In the genomic region with DNA sequence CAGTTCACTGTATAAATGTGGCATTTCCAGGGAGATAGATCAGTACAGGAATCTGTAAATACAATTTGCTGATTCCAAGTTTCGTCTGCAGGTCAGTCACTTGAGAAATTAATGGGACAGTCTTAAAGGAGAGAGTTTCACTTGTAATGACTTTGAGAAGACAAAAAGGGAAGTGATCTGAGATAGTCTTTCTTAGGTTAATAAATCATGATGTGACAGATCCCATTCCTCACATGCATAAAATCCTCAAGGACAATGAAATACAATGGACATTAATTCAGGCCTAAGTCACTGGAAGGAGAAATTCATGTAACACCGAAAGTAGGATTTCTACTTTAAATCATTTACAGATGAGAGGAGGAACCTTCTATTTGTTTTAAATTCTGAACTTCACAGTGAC, we compare ENCODE assay signal across 18 cellular contexts.
DNase-seq lines count a peak whose midpoint lies in the region; ATAC-seq, FAIRE-seq and TF ChIP-seq lines count a peak whose summit lies in the region.
"Had no signal": no experiment of that assay in that cellular context is flagged by ENCODE, and none has a peak within 500 bp of the region (broad histone marks: within the 10 kb centered on the region; RNA-seq: fewer than 3 reads in every experiment).

No MANE protein-coding gene starts in this region.

- H3K9me1 ChIP-seq in IMR-90 (ENCODE audit: insufficient read depth, low read length), result no peaks in the 10 kb centered on the region

- dilution Hi-C loops in IMR-90 (cut with HindIII; ENCODE audit: low sequenced_read_pairs, unreplicated experiment), result no loop called here

- no TSS peak for BruUV-seq in IMR-90 (replicated peaks; lab: Mats Ljungman, UMichigan)

- H3K79me2 ChIP-seq in parathyroid adenoma, result no peaks in the 10 kb centered on the region

- H3K14ac ChIP-seq in IMR-90 (replicated peaks; ENCODE audit: low read depth, low read length), result no peak overlapping the region

- H3K9ac ChIP-seq in IMR-90 (ENCODE audit: low read depth, low read length) (no peak overlapping the region), parathyroid adenoma (no peak overlapping the region)
- H3K9ac ChIP-seq: BLaER1 treated with 17β-estradiol and CSF1 and Interleukin-3, amounts not matched to agents 10 nM and 100 nM; GM23248 had no signal

- no peaks in the 10 kb centered on the region for H4K20me1 ChIP-seq in IMR-90 (ENCODE audit: insufficient read depth, low read length)
- H4K20me1 ChIP-seq: BLaER1 treated with 17β-estradiol and CSF1 and Interleukin-3, amounts not matched to agents 10 nM and 100 nM had no signal

- in situ Hi-C loops in IMR-90 (cut with MboI; ENCODE audit: low sequenced_read_pairs), result no loop called here

- TF ChIP-seq CTCF in IMR-90 (conservative IDR thresholded peaks at IDR 0.05; ENCODE audit: low read depth, low read length) (no peak), parathyroid adenoma (IDR thresholded peaks at IDR 0.05) (no peak), spleen (IDR thresholded peaks at IDR 0.05 in 8 of 11, conservative IDR thresholded peaks at IDR 0.05 in 3 of 11) (no peak)

- no peak for TF ChIP-seq POLR2A in IMR-90 (IDR thresholded peaks at IDR 0.05; ENCODE audit: low read depth, low read length)
- TF ChIP-seq POLR2A in spleen (IDR thresholded peaks at IDR 0.05), result no peak

- no peak overlapping the region for H4K91ac ChIP-seq in IMR-90 (ENCODE audit: insufficient read depth, low read depth, low read length)

- peak; percentile 36 for FAIRE-seq in GM18507 (lab: Jason Lieb, UNC)
- FAIRE-seq in small intestine (lab: Jason Lieb, UNC), result no peak
- FAIRE-seq: G401.6, GM12891, HepG2 had no signal

- no CpG with 5 or more reads among the region's 2 CpGs for WGBS in IMR-90 (ENCODE audit: extremely low coverage in 2 of 2, insufficient read length in 1 of 2), 2 experiments
- WGBS in small intestine, 3 donors, result 72 to 89% (median 84%) methylated on average over 2 of the region's 2 CpGs
- WGBS in right cardiac atrium, result 82% methylated on average over 2 of the region's 2 CpGs
- 72 to 84% (median 81%) methylated on average over 2 of the region's 2 CpGs for whole genome bisulfite sequencing in spleen, 5 donors

- CTCF ChIA-PET in IMR-90 (lab: Yijun Ruan, JAX), result interaction anchor here (1.0 kb wide), 1 partner anchor 204 kb away, joined by 3 read pairs; a partner anchor contains a TSS

- no peak for ATAC-seq in IMR-90 (ENCODE audit: low read depth)
- no peak for ATAC-seq in right cardiac atrium
- ATAC-seq: HepG2 had no signal

- DNase-seq in GM18507 (ENCODE audit: extremely low spot score, insufficient read length, low read depth) (no peak), IMR-90 (no peak), left kidney (ENCODE audit: low read depth, low spot score) (peak; percentile 89), small intestine (no peak), right cardiac atrium (no peak), spleen (no peak)
- DNase-seq: CD4-positive, CD25-positive, alpha-beta regulatory T cell; CD8-positive, alpha-beta memory T cell; COR-L47; DMS 273 treated with DMSO at 0.1 percent for 48 hours; DMS53; GM23248 had no signal

- POLR2A ChIA-PET in IMR-90 (lab: Charles Lee; ENCODE audit: unreplicated experiment), result no interaction called here

- intact Hi-C loops in IMR-90 (cut with micrococcal nuclease) (no loop called here), right cardiac atrium (cut with DNase I) (no loop called here), spleen (cut with DNase I; ENCODE audit: low total_unique reads) (no loop called here)

- H3K23ac ChIP-seq in IMR-90 (ENCODE audit: low read depth, low read length), result no peak overlapping the region

- no peak for TF ChIP-seq RAD21 in IMR-90 (IDR thresholded peaks at IDR 0.05; ENCODE audit: low read length)

- no peak overlapping the region for H2BK20ac ChIP-seq in IMR-90 (ENCODE audit: low read depth, low read length)

- no peak overlapping the region for H2AK9ac ChIP-seq in IMR-90 (replicated peaks; ENCODE audit: low read depth, low read length, poor library complexity)

- H3K4me3 ChIP-seq in IMR-90 (ENCODE audit: insufficient read depth, low read depth, low read length) (no peak overlapping the region), parathyroid adenoma (ENCODE audit: low read depth, low read length) (no peak overlapping the region), small intestine (ENCODE audit: low read depth in 1 of 2, low read length in 2 of 2) (no peak overlapping the region), right cardiac atrium (ENCODE audit: low read length) (no peak overlapping the region), spleen (no peak overlapping the region)
- H3K4me3 ChIP-seq: BLaER1 treated with 17β-estradiol and CSF1 and Interleukin-3, amounts not matched to agents 10 nM and 100 nM; GM23248; HAP-1 had no signal

- no peak overlapping the region for H4K8ac ChIP-seq in IMR-90 (ENCODE audit: low read depth in 2 of 2, low read length in 2 of 2)

- H2BK5ac ChIP-seq in IMR-90 (ENCODE audit: low read depth, low read length, poor library complexity, severe bottlenecking), result no peak overlapping the region

- H3K18ac ChIP-seq in IMR-90 (ENCODE audit: low read depth, low read length), result peak overlapping the region; percentile 19; the same call in 1 of the 2 replicates

- no peak overlapping the region for H4K5ac ChIP-seq in IMR-90 (ENCODE audit: low read depth, low read length)

- H3K56ac ChIP-seq in IMR-90 (ENCODE audit: extremely low read depth, insufficient read depth, low read length), result no peak overlapping the region

- H2AFZ ChIP-seq in IMR-90 (replicated peaks; ENCODE audit: low read length, poor library complexity), result no peak overlapping the region
- peak overlapping the region; percentile 42 for H2AFZ ChIP-seq in parathyroid adenoma
- H2AFZ ChIP-seq: GM23248 had no signal

- H3K4me2 ChIP-seq in IMR-90 (ENCODE audit: low read depth, low read length) (no peak overlapping the region), parathyroid adenoma (ENCODE audit: low read length) (peak overlapping the region; percentile 48)
- H3K4me2 ChIP-seq: BLaER1 treated with 17β-estradiol and CSF1 and Interleukin-3, amounts not matched to agents 10 nM and 100 nM had no signal

- H3K36me3 ChIP-seq in IMR-90 (ENCODE audit: control insufficient read depth, insufficient read depth, low read length) (no peaks in the 10 kb centered on the region), parathyroid adenoma (ENCODE audit: control insufficient read depth, insufficient read depth, low read length) (no peaks in the 10 kb centered on the region), small intestine (ENCODE audit: control insufficient read depth in 2 of 2, insufficient read depth in 2 of 2, low read length in 2 of 2) (no peaks in the 10 kb centered on the region), spleen (no peaks in the 10 kb centered on the region)
- H3K36me3 ChIP-seq: BLaER1 treated with 17β-estradiol and CSF1 and Interleukin-3, amounts not matched to agents 10 nM and 100 nM; HAP-1 had no signal

- no peak overlapping the region for H2BK15ac ChIP-seq in IMR-90 (ENCODE audit: low read depth, low read length)

- H3K27me3 ChIP-seq in IMR-90 (ENCODE audit: control insufficient read depth, insufficient read depth, low read length) (no peaks in the 10 kb centered on the region), parathyroid adenoma (ENCODE audit: control insufficient read depth, insufficient read depth, low read length) (no peaks in the 10 kb centered on the region), small intestine (ENCODE audit: control insufficient read depth in 2 of 2, insufficient read depth in 2 of 2, low read length in 2 of 2) (no peaks in the 10 kb centered on the region), right cardiac atrium (ENCODE audit: control insufficient read depth, insufficient read depth) (no peaks in the 10 kb centered on the region), spleen (replicated peaks in 1 of 7) (peaks cover 0 to 3% (median 0%) of the 10 kb centered on the region in 7 donors)
- H3K27me3 ChIP-seq: BLaER1 treated with 17β-estradiol and CSF1 and Interleukin-3, amounts not matched to agents 10 nM and 100 nM had no signal

- H3K9me3 ChIP-seq in IMR-90 (ENCODE audit: control insufficient read depth, insufficient read depth, low read length), result no peaks in the 10 kb centered on the region
- no peaks in the 10 kb centered on the region for H3K9me3 ChIP-seq in parathyroid adenoma (ENCODE audit: control insufficient read depth, low read length)
- H3K9me3 ChIP-seq in small intestine (ENCODE audit: control insufficient read depth, low read depth), result no peaks in the 10 kb centered on the region
- no peaks in the 10 kb centered on the region for H3K9me3 ChIP-seq in right cardiac atrium (ENCODE audit: control insufficient read depth, low read length)
- H3K9me3 ChIP-seq in spleen, result no peaks in the 10 kb centered on the region
- H3K9me3 ChIP-seq: BLaER1 treated with 17β-estradiol and CSF1 and Interleukin-3, amounts not matched to agents 10 nM and 100 nM; HAP-1 had no signal

- H3K79me1 ChIP-seq in IMR-90 (ENCODE audit: low read depth in 1 of 2, low read length in 2 of 2), result peaks cover 28 to 36% of the 10 kb centered on the region in 2 experiments; a peak in 3 of 4 replicates

- H3K27ac ChIP-seq in IMR-90 (ENCODE audit: insufficient read depth, low read length), result no peak overlapping the region
- no peak overlapping the region for H3K27ac ChIP-seq in parathyroid adenoma
- no peak overlapping the region for H3K27ac ChIP-seq in small intestine (ENCODE audit: low read depth in 1 of 2, low read length in 1 of 2)
- H3K27ac ChIP-seq in right cardiac atrium (ENCODE audit: low read length), result no peak overlapping the region
- no peak overlapping the region for H3K27ac ChIP-seq in spleen
- H3K27ac ChIP-seq: BLaER1 treated with 17β-estradiol and CSF1 and Interleukin-3, amounts not matched to agents 10 nM and 100 nM; GM23248 had no signal

- H3K4ac ChIP-seq in IMR-90 (ENCODE audit: low read depth, low read length), result no peak overlapping the region

- H3K4me1 ChIP-seq in IMR-90 (ENCODE audit: control insufficient read depth, insufficient read depth, low read length) (no peaks in the 10 kb centered on the region), parathyroid adenoma (no peaks in the 10 kb centered on the region), small intestine (ENCODE audit: control insufficient read depth in 2 of 2, insufficient read depth in 1 of 2, low read depth in 1 of 2, low read length in 1 of 2) (no peaks in the 10 kb centered on the region), right cardiac atrium (ENCODE audit: control insufficient read depth, insufficient read depth, low read length) (peaks cover 2% of the 10 kb centered on the region), spleen (no peaks in the 10 kb centered on the region)
- H3K4me1 ChIP-seq: HAP-1 had no signal

- H2AK5ac ChIP-seq in IMR-90 (ENCODE audit: low read depth, low read length), result no peak overlapping the region

- no peak overlapping the region for H2BK120ac ChIP-seq in IMR-90 (ENCODE audit: low read depth, low read length)
